10 cellular contexts compared by ENCODE assay signal in the genomic region with DNA sequence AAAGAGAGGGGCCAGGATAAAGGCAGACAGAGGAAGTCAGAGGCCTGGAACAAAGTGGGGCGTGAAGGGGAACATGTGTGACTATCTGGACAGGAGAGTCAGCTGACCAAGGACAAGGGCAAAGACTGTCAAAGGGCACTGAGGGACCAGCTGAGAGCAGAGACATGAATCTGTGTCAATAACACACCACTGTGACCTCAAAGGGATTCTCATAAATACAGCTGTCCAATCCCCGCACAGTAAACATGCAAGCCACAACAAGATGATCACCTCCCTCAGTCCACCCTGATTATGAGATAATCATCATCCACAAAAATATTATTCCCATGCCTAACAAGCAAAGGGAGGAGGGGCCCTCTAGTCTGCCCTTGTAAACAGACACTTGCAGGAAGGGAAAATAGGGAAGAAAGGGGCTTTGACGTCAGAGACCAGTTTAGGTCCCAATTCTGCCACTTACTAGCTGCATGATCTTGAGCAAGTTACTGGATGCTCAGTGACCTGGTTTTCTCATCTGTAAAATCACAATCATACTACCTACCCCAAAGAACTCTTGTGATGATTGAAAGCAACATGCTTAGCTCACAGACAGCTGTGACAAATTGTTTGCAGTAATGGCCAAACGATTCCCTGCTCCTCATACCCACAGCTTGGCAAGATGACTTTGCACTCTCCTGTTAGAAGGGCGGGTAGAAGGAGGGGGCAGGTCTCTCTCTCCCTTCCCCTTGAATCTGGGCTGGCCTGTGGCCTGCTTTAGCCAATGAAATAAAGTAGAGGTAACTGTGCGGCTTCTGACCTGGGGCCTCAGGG. TPM values are rescaled to one million over a fixed set of nuclear protein-coding genes. Genes with fewer than 3 reads are reported as not detected.
A peak's percentile ranks its signal among the peaks of the same experiment; 100 is the strongest.
DNase-seq lines count a peak whose midpoint lies in the region; ATAC-seq and TF ChIP-seq lines count a peak whose summit lies in the region.
"Had no signal": no experiment of that assay in that cellular context is flagged by ENCODE, and none has a peak within 500 bp of the region (broad histone marks: within the 10 kb centered on the region; RNA-seq: fewer than 3 reads in every experiment).

No MANE protein-coding gene starts in this region.

- H3K27me3 ChIP-seq in CD4-positive, alpha-beta memory T cell (ENCODE audit: insufficient read depth, low read length) = no peaks in the 10 kb centered on the region
- no peaks in the 10 kb centered on the region for H3K27me3 ChIP-seq in neural cell (ENCODE audit: insufficient read depth, low read depth, low read length)
- H3K27me3 ChIP-seq: SJSA1 had no signal

- no peaks in the 10 kb centered on the region for H3K9me2 ChIP-seq in neural cell (ENCODE audit: insufficient read depth, low read length)

- intact Hi-C loops in CD4-positive, alpha-beta memory T cell (cut with micrococcal nuclease) = no loop called here

- DNase-seq in CD4-positive, alpha-beta memory T cell = no peak
- DNase-seq in NOMO-1 (lab: John Stamatoyannopoulos, UW; ENCODE audit: unreplicated experiment in 2 of 2) (peak; percentile 48 to 72), endothelial cell (ENCODE audit: low spot score) (no peak), NCI-H524 treated with DMSO at 0.1 percent for 48 hours (lab: John Stamatoyannopoulos, UW) (no peak), NCI-H1105 treated with DMSO at 0.1 percent for 48 hours (lab: John Stamatoyannopoulos, UW) (no peak)

- no peaks in the 10 kb centered on the region for H3K9me3 ChIP-seq in CD4-positive, alpha-beta memory T cell (ENCODE audit: control insufficient read depth in 1 of 2, low read length in 2 of 2)
- H3K9me3 ChIP-seq in neural cell (ENCODE audit: low read length) = no peaks in the 10 kb centered on the region
- H3K9me3 ChIP-seq: SJSA1 had no signal

- no peaks in the 10 kb centered on the region for H4K20me1 ChIP-seq in neural cell (ENCODE audit: insufficient read depth)

- no peak overlapping the region for H3K4me3 ChIP-seq in CD4-positive, alpha-beta memory T cell (ENCODE audit: low read length in 2 of 2)
- H3K4me3 ChIP-seq in neural cell (ENCODE audit: low read length) = no peak overlapping the region
- H3K4me3 ChIP-seq: SJSA1 had no signal

- peak overlapping the region in 4 of 8 donors; percentile 30 to 48 (median 34) for H3K4me3 Mint-ChIP-seq in CD4-positive, alpha-beta memory T cell
- H3K4me3 Mint-ChIP-seq in endothelial cell (ENCODE audit: unreplicated experiment) = no peak overlapping the region
- H3K4me3 Mint-ChIP-seq: activated naive CD8-positive, alpha-beta T cell had no signal

- H3K4me1 ChIP-seq in CD4-positive, alpha-beta memory T cell (ENCODE audit: insufficient read depth, low read length) = peaks cover 88% of the 10 kb centered on the region

- H3K27me3 Mint-ChIP-seq in CD4-positive, alpha-beta memory T cell = no peaks in the 10 kb centered on the region
- H3K27me3 Mint-ChIP-seq in endothelial cell (ENCODE audit: unreplicated experiment) = peaks cover 9% of the 10 kb centered on the region
- H3K27me3 Mint-ChIP-seq: activated naive CD8-positive, alpha-beta T cell had no signal

- H3K27ac ChIP-seq in CD4-positive, alpha-beta memory T cell (ENCODE audit: low read depth, low read length) = no peak overlapping the region
- H3K27ac ChIP-seq in neural cell (ENCODE audit: low read length) = no peak overlapping the region
- H3K27ac ChIP-seq: SJSA1 had no signal

- no peaks in the 10 kb centered on the region for H3K36me3 ChIP-seq in CD4-positive, alpha-beta memory T cell (ENCODE audit: insufficient read depth, low read length)
- no peaks in the 10 kb centered on the region for H3K36me3 ChIP-seq in neural cell (ENCODE audit: insufficient read depth, low read length)
- H3K36me3 ChIP-seq: SJSA1 had no signal

- TF ChIP-seq EP300 in neural cell (conservative IDR thresholded peaks at IDR 0.05; ENCODE audit: poor library complexity, severe bottlenecking) = no peak

- TF ChIP-seq CTCF in endothelial cell (IDR thresholded peaks at IDR 0.05; ENCODE audit: unreplicated experiment) (no peak), neural cell (IDR thresholded peaks at IDR 0.05; ENCODE audit: poor library complexity, severe bottlenecking) (no peak)

- POLR2A ChIA-PET in CD4-positive, alpha-beta memory T cell (lab: Charles Lee; ENCODE audit: partially characterized antibody) = interaction anchor here (1.1 to 4.1 kb wide), 8 partner anchors 9 to 42 kb away, joined by 3 to 31 read pairs (median 6); no protein-coding TSS in a partner anchor

- H3K27ac Mint-ChIP-seq in CD4-positive, alpha-beta memory T cell = peak overlapping the region; percentile 53 to 93 (median 78)
- H3K27ac Mint-ChIP-seq in endothelial cell (ENCODE audit: unreplicated experiment) = peak overlapping the region; percentile 4
- H3K27ac Mint-ChIP-seq: activated naive CD8-positive, alpha-beta T cell had no signal

- peaks cover 8% of the 10 kb centered on the region for H3K79me2 ChIP-seq in neural cell (replicated peaks; ENCODE audit: insufficient read depth, low read length)

- CTCF ChIA-PET in CD4-positive, alpha-beta memory T cell (lab: Charles Lee; ENCODE audit: partially characterized antibody) = interaction anchor here (1.1 to 2.5 kb wide), 2 partner anchors 13 to 20 kb away, joined by 4 to 12 read pairs; no protein-coding TSS in a partner anchor

- H2AFZ ChIP-seq in neural cell (ENCODE audit: low read depth, low read length) = no peak overlapping the region

- TF ChIP-seq RAD21 in neural cell (conservative IDR thresholded peaks at IDR 0.05) = no peak

- no peaks in the 10 kb centered on the region for H3F3A ChIP-seq in neural cell (ENCODE audit: insufficient read depth, low read length, poor library complexity, severe bottlenecking)

- H3K9me3 Mint-ChIP-seq in CD4-positive, alpha-beta memory T cell = peaks cover 0 to 2% (median 0%) of the 10 kb centered on the region in 8 donors
- H3K9me3 Mint-ChIP-seq in endothelial cell (ENCODE audit: unreplicated experiment) = no peaks in the 10 kb centered on the region

- no peak for ATAC-seq in GM19328 (IDR thresholded peaks at IDR 0.05; ENCODE audit: unreplicated experiment)
- ATAC-seq in GM21390 (IDR thresholded peaks at IDR 0.05; ENCODE audit: unreplicated experiment) = no peak

- no peak overlapping the region for H3K4me2 ChIP-seq in neural cell (ENCODE audit: low read length)

- H3K9ac ChIP-seq in neural cell (ENCODE audit: low read length) = no peak overlapping the region

- peaks cover 0 to 6% of the 10 kb centered on the region in 2 donors for H3K36me3 Mint-ChIP-seq in CD4-positive, alpha-beta memory T cell
- peaks cover 9% of the 10 kb centered on the region for H3K36me3 Mint-ChIP-seq in endothelial cell (ENCODE audit: low read depth, unreplicated experiment)

- H3K4me1 Mint-ChIP-seq in CD4-positive, alpha-beta memory T cell = peaks cover 72 to 99% (median 87%) of the 10 kb centered on the region in 4 donors
- H3K4me1 Mint-ChIP-seq in endothelial cell (ENCODE audit: unreplicated experiment) = peaks cover 74% of the 10 kb centered on the region

TF ChIP-seq in neural cell, 6 proteins besides CTCF, POLR2A, EP300 and RAD21:
- TF ChIP-seq SMC3 (conservative IDR thresholded peaks at IDR 0.05; ENCODE audit: poor library complexity) (no peak), POLR2AphosphoS5 (IDR thresholded peaks at IDR 0.05) (peak; percentile 26)

RNA-seq across cellular contexts. Expression of a gene that starts 41.8 kb away (rescaled TPM):
- 100 to 1,000 TPM; 129 to 149 TPM for total RNA-seq in CD4-positive, alpha-beta memory T cell
- polyA plus RNA-seq in CD4-positive, alpha-beta memory T cell = 10 to 100 TPM in 1 of 2 donors, 1 to 10 TPM in 1; 1.5 to 23.0 TPM
- 226 TPM for total RNA-seq in endothelial cell (ENCODE audit: unreplicated experiment)
- polyA plus RNA-seq in neural cell = 23.6 and 43.0 TPM in 2 replicates
- polyA minus RNA-seq in neural cell = 55.8 and 60.7 TPM in 2 replicates

Comparison
In these comparisons a context has a peak if more than half of its experiments do, and no peak if none do; other contexts are left out.
1. DNase-seq: peak in NOMO-1 (2 of 2); none in CD4-positive, alpha-beta memory T cell (0 of 5), endothelial cell (single experiment), NCI-H524 treated with DMSO at 0.1 percent for 48 hours (single experiment) and NCI-H1105 treated with DMSO at 0.1 percent for 48 hours (single experiment).